In genomic region chr16:69404275-69404805, GRCh38 we compare ENCODE assay signal across 11 cellular contexts. TPM values are rescaled to one million over a fixed set of nuclear protein-coding genes. Genes with fewer than 3 reads are reported as not detected.
DNase-seq lines count a peak whose midpoint lies in the region; ATAC-seq, FAIRE-seq and TF ChIP-seq lines count a peak whose summit lies in the region.
"Had no signal": no experiment of that assay in that cellular context is flagged by ENCODE, and none has a peak within 500 bp of the region (broad histone marks: within the 10 kb centered on the region; RNA-seq: fewer than 3 reads in every experiment).

No MANE protein-coding gene starts in this region.

- no peaks in the 10 kb centered on the region for H3K27me3 ChIP-seq in H1 (replicated peaks in 1 of 4; ENCODE audit: control insufficient read depth in 3 of 4, extremely low read depth in 1 of 4, insufficient read depth in 3 of 4, low read length in 3 of 4)
- H3K27me3 ChIP-seq in mesenchymal stem cell (ENCODE audit: control insufficient read depth in 1 of 2, insufficient read depth in 1 of 2, low read length in 2 of 2) = no peaks in the 10 kb centered on the region
- no peaks in the 10 kb centered on the region for H3K27me3 ChIP-seq in upper lobe of left lung

- no peaks in the 10 kb centered on the region for H4K20me1 ChIP-seq in H1 (replicated peaks in 1 of 2; ENCODE audit: control insufficient read depth in 1 of 2, insufficient read depth in 2 of 2, low read length in 2 of 2)

- POLR2A ChIA-PET in H1 (lab: Charles Lee; ENCODE audit: partially characterized antibody) = no interaction called here

- H3K36me3 ChIP-seq in H1 (ENCODE audit: control insufficient read depth in 2 of 4, insufficient read depth in 4 of 4, low read length in 3 of 4) (no peaks in the 10 kb centered on the region), mesenchymal stem cell (ENCODE audit: control insufficient read depth in 1 of 2, insufficient read depth in 2 of 2, low read depth in 1 of 2, low read length in 2 of 2) (no peaks in the 10 kb centered on the region), upper lobe of left lung (no peaks in the 10 kb centered on the region)

- H3K4ac ChIP-seq in H1 (replicated peaks; ENCODE audit: insufficient read length, low read depth, low read length) (no peak overlapping the region), mesenchymal stem cell (ENCODE audit: low read depth in 1 of 2, low read length in 2 of 2) (peak overlapping the region in 1 of 2 experiments; percentile 63)

- TF ChIP-seq EP300 in H1 (IDR thresholded peaks at IDR 0.05; ENCODE audit: borderline replicate concordance in 1 of 2, low read depth in 2 of 2, low read length in 2 of 2) (no peak), upper lobe of left lung (IDR thresholded peaks at IDR 0.05) (no peak)

- H3K4me2 ChIP-seq in H1 (ENCODE audit: insufficient read depth in 1 of 2, low read depth in 2 of 2, low read length in 2 of 2) (peak overlapping the region in 1 of 2 experiments; percentile 37; a peak in 1 of 4 replicates), mesenchymal stem cell (ENCODE audit: low read length, poor library complexity, severe bottlenecking) (peak overlapping the region; percentile 54)
- H3K4me2 ChIP-seq: KMS-11 had no signal

- intact Hi-C loops in lower leg skin (cut with DNase I; ENCODE audit: low total_unique reads) = no loop called here

- in situ Hi-C loops in GM13977 (cut with MboI; ENCODE audit: low pct_unique_long_range_greater_than_20kb, low sequenced_read_pairs, unreplicated experiment) = no loop called here

- H3K56ac ChIP-seq in H1 (replicated peaks; ENCODE audit: insufficient read length, low read depth, low read length) = no peak overlapping the region

- H3K23me2 ChIP-seq in H1 (ENCODE audit: low read depth, low read length) = no peaks in the 10 kb centered on the region

- H3K79me2 ChIP-seq in H1 (ENCODE audit: control insufficient read depth in 1 of 2, insufficient read depth in 2 of 2, low read length in 2 of 2) = no peaks in the 10 kb centered on the region

- CTCF ChIA-PET in H1 (lab: Charles Lee; ENCODE audit: partially characterized antibody) = interaction anchor here (0.6 to 1.9 kb wide), 6 partner anchors 8 to 57 kb away, joined by 3 to 12 read pairs (median 3); no protein-coding TSS in a partner anchor

- no peaks in the 10 kb centered on the region for H3K9me3 ChIP-seq in H1 (ENCODE audit: insufficient read depth in 2 of 2, low read depth in 1 of 2, low read length in 1 of 2)
- no peaks in the 10 kb centered on the region for H3K9me3 ChIP-seq in mesenchymal stem cell (ENCODE audit: control insufficient read depth, low read length)
- H3K9me3 ChIP-seq in upper lobe of left lung = no peaks in the 10 kb centered on the region

- TF ChIP-seq RAD21 in H1 (IDR thresholded peaks at IDR 0.05 in 1 of 2, conservative IDR thresholded peaks at IDR 0.05 in 1 of 2; ENCODE audit: low read depth in 2 of 2, low read length in 2 of 2) = no peak

- no peak overlapping the region for H4K5ac ChIP-seq in H1 (ENCODE audit: insufficient read length, low read depth, low read length)

- TF ChIP-seq POLR2A in H1 (IDR thresholded peaks at IDR 0.05; ENCODE audit: control extremely low read depth in 1 of 2, low read depth in 2 of 2, low read length in 2 of 2) = no peak
- no peak for TF ChIP-seq POLR2A in upper lobe of left lung (IDR thresholded peaks at IDR 0.05)
- no peak for TF ChIP-seq POLR2A in lower leg skin (IDR thresholded peaks at IDR 0.05)

- H4K91ac ChIP-seq in H1 (replicated peaks; ENCODE audit: insufficient read length, low read length) (no peak overlapping the region), mesenchymal stem cell (ENCODE audit: low read length) (no peak overlapping the region)

- no peak overlapping the region for H4K8ac ChIP-seq in H1 (ENCODE audit: extremely low read depth, insufficient read depth, low read length)
- no peak overlapping the region for H4K8ac ChIP-seq in mesenchymal stem cell (ENCODE audit: low read length)

- DNase-seq in OCI-M1 (lab: John Stamatoyannopoulos, UW) = peak; percentile 21
- no peak for DNase-seq in H1 (ENCODE audit: low read depth in 1 of 2, low spot score in 2 of 2)
- peak; percentile 76 for DNase-seq in mesenchymal stem cell
- no peak for DNase-seq in upper lobe of left lung
- DNase-seq in GM13977 (ENCODE audit: low spot score) = no peak
- no peak for DNase-seq in stimulated activated CD4-positive, alpha-beta T cell treated with anti-CD3 and anti-CD28 coated beads, Interleukin-4, amount 100 ng/mL, for 1 hour
- DNase-seq in lower leg skin (ENCODE audit: low spot score in 2 of 2) = no peak
- DNase-seq in NCI-H187 (lab: John Stamatoyannopoulos, UW) = no peak
- DNase-seq: activated CD4-positive, alpha-beta memory T cell treated with anti-CD3 and anti-CD28 coated beads, Interleukin-2, amount 10 ng/mL, durations not matched to agents 7 days and 5 days; stimulated activated naive CD4-positive, alpha-beta T cell treated with Interleukin-2 at 50 U/mL for 16 hours had no signal

- H3K14ac ChIP-seq in H1 (ENCODE audit: insufficient read length) (no peak overlapping the region), mesenchymal stem cell (ENCODE audit: low read length in 2 of 2) (no peak overlapping the region)

- H3K4me1 ChIP-seq in H1 (replicated peaks in 1 of 4; ENCODE audit: control insufficient read depth in 3 of 4, insufficient read depth in 4 of 4, low read length in 3 of 4) (peaks cover 0 to 4% (median 1%) of the 10 kb centered on the region in 4 experiments; a peak in 2 of 7 replicates), mesenchymal stem cell (ENCODE audit: control insufficient read depth, insufficient read depth, low read depth, low read length) (peaks cover 7% of the 10 kb centered on the region), upper lobe of left lung (peaks cover 12 to 29% (median 20%) of the 10 kb centered on the region in 4 donors)

- WGBS in H1 (ENCODE audit: extremely low coverage in 1 of 2, insufficient coverage in 1 of 2, insufficient read length in 1 of 2, insufficient replicate concordance in 2 of 2, low coverage in 1 of 2, low lambda C conversion rate in 2 of 2, missing lambda C conversion rate in 1 of 2), 2 experiments = 78% methylated on average over 4 of the region's 4 CpGs; no CpG with 5 or more reads in 1 of the 2 experiments
- WGBS in mesenchymal stem cell = 2% methylated on average over 4 of the region's 4 CpGs
- WGBS in upper lobe of left lung, 2 donors = 33 to 39% methylated on average over 4 of the region's 4 CpGs
- WGBS in lower leg skin, 2 donors = 8 to 14% methylated on average over 4 of the region's 4 CpGs

- no peak overlapping the region for H3K23ac ChIP-seq in H1 (ENCODE audit: insufficient read length)
- H3K23ac ChIP-seq in mesenchymal stem cell (ENCODE audit: low read length in 2 of 2) = peak overlapping the region in 1 of 2 experiments; percentile 62

- TF ChIP-seq CTCF in H1 (IDR thresholded peaks at IDR 0.05; ENCODE audit: control extremely low read depth in 1 of 3, insufficient read depth in 1 of 3, low read depth in 1 of 3, low read length in 3 of 3) (no peak), upper lobe of left lung (IDR thresholded peaks at IDR 0.05) (no peak), GM13977 (IDR thresholded peaks at IDR 0.05; ENCODE audit: extremely low read depth, insufficient read depth, missing control alignments) (no peak), lower leg skin (IDR thresholded peaks at IDR 0.05) (no peak)

- H2BK120ac ChIP-seq in H1 (replicated peaks; ENCODE audit: low read depth, low read length) = no peak overlapping the region
- no peak overlapping the region for H2BK120ac ChIP-seq in mesenchymal stem cell (ENCODE audit: low read depth, low read length)

- H2BK5ac ChIP-seq in H1 (ENCODE audit: low read depth, low read length) = no peak overlapping the region
- H2BK5ac ChIP-seq in mesenchymal stem cell (ENCODE audit: low read depth, low read length, poor library complexity, severe bottlenecking) = no peak overlapping the region

- H3K27ac ChIP-seq in H1 (ENCODE audit: low read depth, low read length) = no peak overlapping the region
- H3K27ac ChIP-seq in mesenchymal stem cell (ENCODE audit: low read length, poor library complexity, severe bottlenecking) = peak overlapping the region; percentile 76
- H3K27ac ChIP-seq in upper lobe of left lung = peak overlapping the region; percentile 53 to 65 (median 55)
- H3K27ac ChIP-seq: KMS-11 had no signal

- H2BK20ac ChIP-seq in H1 (ENCODE audit: low read length) = no peak overlapping the region

- H3K9ac ChIP-seq in H1 (replicated peaks in 1 of 4; ENCODE audit: extremely low read depth in 1 of 4, low read depth in 3 of 4, low read length in 3 of 4) = no peak overlapping the region
- H3K9ac ChIP-seq in mesenchymal stem cell (ENCODE audit: low read length) = peak overlapping the region; percentile 59
- H3K9ac ChIP-seq: KMS-11 had no signal

- FAIRE-seq in H1 (lab: Jason Lieb, UNC) = no peak

- H2AK5ac ChIP-seq in H1 (ENCODE audit: low read depth, low read length) (no peak overlapping the region), mesenchymal stem cell (ENCODE audit: low read length, severe bottlenecking) (no peak overlapping the region)

- no peak overlapping the region for H3K4me3 ChIP-seq in H1 (ENCODE audit: extremely low read depth in 1 of 4, insufficient read depth in 2 of 4, low read depth in 3 of 4, low read length in 4 of 4)
- peak overlapping the region in 1 of 2 experiments; percentile 42 for H3K4me3 ChIP-seq in mesenchymal stem cell (ENCODE audit: insufficient read depth in 1 of 2, low read depth in 1 of 2, low read length in 2 of 2)
- H3K4me3 ChIP-seq in upper lobe of left lung = no peak overlapping the region
- no peak overlapping the region for H3K4me3 ChIP-seq in lower leg skin (ENCODE audit: low read depth, poor library complexity, severe bottlenecking)

- H2BK15ac ChIP-seq in H1 (ENCODE audit: low read length) (peak overlapping the region; percentile 92; the same call in 1 of the 2 replicates), mesenchymal stem cell (ENCODE audit: low read depth, poor library complexity, severe bottlenecking) (no peak overlapping the region)

- H2BK12ac ChIP-seq in H1 (ENCODE audit: low read depth, low read length) (peak overlapping the region; percentile 39; the same call in 1 of the 2 replicates), mesenchymal stem cell (ENCODE audit: low read length in 2 of 2) (peak overlapping the region in 1 of 2 experiments; percentile 94)

- H3K18ac ChIP-seq in H1 (ENCODE audit: extremely low read depth, low read length) (no peak overlapping the region), mesenchymal stem cell (ENCODE audit: low read depth in 1 of 2, low read length in 2 of 2) (peak overlapping the region; percentile 66 to 82)

- H2AFZ ChIP-seq in H1 (ENCODE audit: low read length) = peak overlapping the region; percentile 98
- no peak overlapping the region for H2AFZ ChIP-seq in mesenchymal stem cell (ENCODE audit: low read depth, low read length)

- peak; percentile 19 to 59 for ATAC-seq in upper lobe of left lung (ENCODE audit: low FRiP score in 2 of 2)

- H3K79me1 ChIP-seq in H1 (ENCODE audit: low read depth, low read length) = no peaks in the 10 kb centered on the region
- no peaks in the 10 kb centered on the region for H3K79me1 ChIP-seq in mesenchymal stem cell (replicated peaks; ENCODE audit: low read length, poor library complexity, severe bottlenecking)

RNA-seq across cellular contexts. Expression of gene TERF2, which starts 18.5 kb away (rescaled TPM):
- 31.8 and 37.0 TPM in 2 replicates for total RNA-seq in H1 (2021; fragmentation: NEBNext Ultra II Directional; extraction: Animal tissue kit (Norgen Biotek cat#: 25700))
- 14.1 and 16.1 TPM in 2 replicates for polyA plus RNA-seq in H1 (2011; rRNA removed)
- 16.7 TPM for polyA plus RNA-seq in H1 (2011; cell fraction: cytosol; rRNA removed)
- 14.4 TPM for polyA plus RNA-seq in H1 (2011; cell fraction: nucleus; rRNA removed)
- polyA plus RNA-seq in H1 (2012, experiment 1 of 2) = 25.6 to 33.1 TPM (median 28.2 TPM) in 4 replicates
- 15.4 TPM for polyA plus RNA-seq in H1 (2012, experiment 2 of 2)
- polyA plus RNA-seq in H1 (2013, experiment 1 of 2) = 27.5 TPM
- 30.9 TPM for polyA plus RNA-seq in H1 (2013, experiment 2 of 2)
- 16.1 and 17.7 TPM in 2 replicates for polyA minus RNA-seq in H1 (2011; rRNA and poly(A)+ RNA removed)
- polyA minus RNA-seq in H1 (2011; cell fraction: cytosol; rRNA and poly(A)+ RNA removed) = 26.6 TPM
- polyA minus RNA-seq in H1 (2011; cell fraction: nucleus; rRNA and poly(A)+ RNA removed) = 20.9 TPM
- 27.2 TPM for polyA plus RNA-seq in mesenchymal stem cell (2013, experiment 1 of 2)
- polyA plus RNA-seq in mesenchymal stem cell (2013, experiment 2 of 2) = 28.4 TPM
- total RNA-seq in upper lobe of left lung = 100 to 1,000 TPM in 1 of 6 donors, 10 to 100 TPM in 5; 17.0 to 114 (median 22.6) TPM
- 10 to 100 TPM; 12.4 to 24.2 (median 19.0) TPM for total RNA-seq in lower leg skin

RNA-seq across cellular contexts. Expression of gene CYB5B, which starts 20.1 kb away (rescaled TPM):
- total RNA-seq in H1 (2021; fragmentation: NEBNext Ultra II Directional; extraction: Animal tissue kit (Norgen Biotek cat#: 25700)) = 118 and 127 TPM in 2 replicates
- polyA plus RNA-seq in H1 (2011; rRNA removed) = 70.8 and 108 TPM in 2 replicates
- polyA plus RNA-seq in H1 (2011; cell fraction: cytosol; rRNA removed) = 83.3 TPM
- polyA plus RNA-seq in H1 (2011; cell fraction: nucleus; rRNA removed) = 43.5 TPM
- polyA plus RNA-seq in H1 (2012, experiment 1 of 2) = 101 to 122 TPM (median 107 TPM) in 4 replicates
- polyA plus RNA-seq in H1 (2012, experiment 2 of 2) = 33.0 TPM
- polyA plus RNA-seq in H1 (2013, experiment 1 of 2) = 138 TPM
- 144 TPM for polyA plus RNA-seq in H1 (2013, experiment 2 of 2)
- 114 and 138 TPM in 2 replicates for polyA minus RNA-seq in H1 (2011; rRNA and poly(A)+ RNA removed)
- 49.4 TPM for polyA minus RNA-seq in H1 (2011; cell fraction: cytosol; rRNA and poly(A)+ RNA removed)
- polyA minus RNA-seq in H1 (2011; cell fraction: nucleus; rRNA and poly(A)+ RNA removed) = 52.0 TPM
- 379 TPM for polyA plus RNA-seq in mesenchymal stem cell (2013, experiment 1 of 2)
- polyA plus RNA-seq in mesenchymal stem cell (2013, experiment 2 of 2) = 384 TPM
- total RNA-seq in upper lobe of left lung (10 to 100 TPM; 25.2 to 93.1 (median 69.4) TPM), lower leg skin (10 to 100 TPM; 22.3 to 34.5 (median 25.9) TPM)

RNA-seq across cellular contexts. Expression of gene TMED6, which starts 52.8 kb away (rescaled TPM):
- 0.94 TPM in 1 of 2 replicates, not detected in the other for total RNA-seq in H1 (2021; fragmentation: NEBNext Ultra II Directional; extraction: Animal tissue kit (Norgen Biotek cat#: 25700))
- not detected in 2 replicates for polyA plus RNA-seq in H1 (2011; rRNA removed)
- not detected for polyA plus RNA-seq in H1 (2011; cell fraction: cytosol; rRNA removed)
- polyA plus RNA-seq in H1 (2011; cell fraction: nucleus; rRNA removed) = 0.13 TPM
- 0.29 to 0.83 TPM (median 0.65 TPM) in 3 of 4 replicates, not detected in the other for polyA plus RNA-seq in H1 (2012, experiment 1 of 2)
- not detected for polyA plus RNA-seq in H1 (2012, experiment 2 of 2)
- polyA plus RNA-seq in H1 (2013, experiment 1 of 2) = not detected
- polyA plus RNA-seq in H1 (2013, experiment 2 of 2) = 0.07 TPM
- polyA minus RNA-seq in H1 (2011; rRNA and poly(A)+ RNA removed) = not detected in 2 replicates
- not detected for polyA minus RNA-seq in H1 (2011; cell fraction: cytosol; rRNA and poly(A)+ RNA removed)
- polyA minus RNA-seq in H1 (2011; cell fraction: nucleus; rRNA and poly(A)+ RNA removed) = not detected
- 0.10 TPM for polyA plus RNA-seq in mesenchymal stem cell (2013, experiment 1 of 2)
- polyA plus RNA-seq in mesenchymal stem cell (2013, experiment 2 of 2) = not detected
- total RNA-seq in upper lobe of left lung (1 to 10 TPM in 2 of 6 donors, under 1 TPM in 2, not detected in 2; 0.43 to 2.6 (median 1.1) TPM), lower leg skin (not detected)

Comparison
In these comparisons a context has a peak if more than half of its experiments do, and no peak if none do; other contexts are left out.
1. DNase-seq: peak in OCI-M1 (single experiment) and mesenchymal stem cell (single experiment); none in H1 (0 of 2), upper lobe of left lung (0 of 2), GM13977 (single experiment), stimulated activated CD4-positive, alpha-beta T cell treated with anti-CD3 and anti-CD28 coated beads, Interleukin-4, amount 100 ng/mL, for 1 hour (single experiment), lower leg skin (0 of 2) and NCI-H187 (0 of 2).